In the genomic region with DNA sequence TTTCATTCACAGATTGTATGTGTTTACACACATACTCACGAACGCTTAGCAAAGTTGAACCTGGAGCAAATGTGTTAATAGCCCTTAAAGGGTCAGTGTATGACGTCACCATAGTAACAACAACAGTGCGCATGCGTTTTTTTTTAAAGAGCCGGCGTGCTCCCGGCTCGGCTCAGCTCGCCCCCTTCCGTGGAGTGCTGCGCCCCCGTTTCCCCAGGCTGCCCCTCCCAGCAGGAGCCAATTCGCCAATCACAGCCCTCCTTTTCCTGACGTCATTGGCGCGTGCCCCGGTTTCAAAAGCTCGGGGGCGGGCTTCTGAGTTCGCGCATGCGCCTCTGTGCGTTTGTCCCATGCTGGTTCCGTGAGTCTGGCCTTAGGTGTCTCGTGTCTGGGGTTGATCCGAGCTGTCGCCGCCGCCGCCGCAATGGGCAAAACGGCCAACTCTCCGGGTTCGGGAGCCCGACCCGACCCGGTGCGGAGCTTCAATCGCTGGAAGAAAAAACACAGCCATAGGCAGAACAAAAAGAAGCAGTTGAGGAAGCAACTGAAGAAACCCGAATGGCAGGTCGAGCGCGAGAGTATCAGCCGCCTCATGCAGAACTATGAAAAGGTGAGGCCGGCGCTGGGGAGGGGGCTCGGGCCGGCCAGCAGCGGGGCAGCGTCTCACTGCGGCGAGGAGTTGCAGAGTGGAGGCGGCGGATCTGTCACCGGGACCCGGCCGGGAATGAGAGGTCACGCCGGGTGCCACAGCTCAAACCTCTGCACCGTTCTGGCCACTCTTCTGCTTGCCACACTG, we compare ENCODE assay signal across 8 cellular contexts. TPM values are rescaled to one million over a fixed set of nuclear protein-coding genes. Genes with fewer than 3 reads are reported as not detected.
DNase-seq lines count a peak whose midpoint lies in the region; ATAC-seq and TF ChIP-seq lines count a peak whose summit lies in the region.

A gene (plus strand): TSS at position 340 of the 796 bp plus-strand sequence. CDS start 85 bp downstream, at position 425.

- peak; percentile 77 for ATAC-seq in GM21619 (IDR thresholded peaks at IDR 0.05; ENCODE audit: unreplicated experiment)

- no peak for TF ChIP-seq CTCF in PC-9 (conservative IDR thresholded peaks at IDR 0.05)

- H3K27me3 ChIP-seq in PC-9 (ENCODE audit: insufficient read depth, low read depth) = no peaks in the 10 kb centered on the region
- no peaks in the 10 kb centered on the region for H3K27me3 ChIP-seq in mucosa of rectum (ENCODE audit: control insufficient read depth in 2 of 2, insufficient read depth in 2 of 2, low read length in 2 of 2)

- H3K9me3 ChIP-seq in PC-9 (ENCODE audit: insufficient read depth, low read depth) (no peaks in the 10 kb centered on the region), mucosa of rectum (ENCODE audit: control insufficient read depth in 2 of 2, low read length in 2 of 2) (no peaks in the 10 kb centered on the region)

- peaks cover 50% of the 10 kb centered on the region for H3K79me2 ChIP-seq in PC-9 (ENCODE audit: low read depth)

- H3K9ac ChIP-seq in mucosa of rectum (ENCODE audit: low read depth in 1 of 2, low read length in 2 of 2) = peak within 1 kb of the TSS; percentile 81 to 83

- H3F3A ChIP-seq in PC-9 (ENCODE audit: insufficient read depth, low read depth) = no peaks in the 10 kb centered on the region

- H2AFZ ChIP-seq in PC-9 = peak within 1 kb of the TSS; percentile 91

- peak within 1 kb of the TSS; percentile 81 for H3K4me3 ChIP-seq in Jurkat, Clone E6-1 (ENCODE audit: low read length)
- H3K4me3 ChIP-seq in PC-9 (peak within 1 kb of the TSS; percentile 63), mucosa of rectum (ENCODE audit: low read length in 2 of 2) (peak within 1 kb of the TSS; percentile 87 to 92)

- no TSS peak for BruUV-seq in PC-9 (replicated peaks; lab: Mats Ljungman, UMichigan)

- POLR2A ChIA-PET in PC-9 (lab: Charles Lee; ENCODE audit: unreplicated experiment) = interaction anchor here (0.5 to 0.8 kb wide), 3 partner anchors 72 to 380 kb away, joined by 3 to 4 read pairs (median 3); no protein-coding TSS in a partner anchor

- DNase-seq in DMS153 treated with DMSO at 0.1 percent for 48 hours (lab: John Stamatoyannopoulos, UW; ENCODE audit: unreplicated experiment) = peak; percentile 97
- DNase-seq in Jurkat, Clone E6-1 (ENCODE audit: low read depth, low spot score) = peak; percentile 95
- peak; percentile 95 to 98 for DNase-seq in PC-9
- DNase-seq in activated T-cell treated with anti-CD3 and anti-CD28 coated beads, Interleukin-2, amount 50 U/mL, for 1 hour = peak; percentile 99
- peak; percentile 99 to 100 for DNase-seq in erythroblast (lab: John Stamatoyannopoulos, UW)
- DNase-seq in stimulated activated CD8-positive, alpha-beta memory T cell treated with anti-CD3 and anti-CD28 coated beads, Interleukin-4, amount 100 ng/mL, for 48 hours = peak; percentile 99

- no peak within 1 kb of the TSS for H3K27ac ChIP-seq in PC-9
- H3K27ac ChIP-seq in mucosa of rectum (ENCODE audit: low read depth in 2 of 2, low read length in 2 of 2) = peak within 1 kb of the TSS; percentile 28 to 60

- no peaks in the 10 kb centered on the region for H3K9me2 ChIP-seq in PC-9 (ENCODE audit: insufficient read depth)

- 0 out of 2 replicates have a peak, but pooled peaks cover 9% of the 10 kb centered on the region for H4K20me1 ChIP-seq in PC-9 (ENCODE audit: insufficient read depth)

- H3K36me3 ChIP-seq in PC-9 (ENCODE audit: low read depth) = peaks cover 9% of the 10 kb centered on the region; the same call in 1 of the 2 replicates
- peaks cover 0 to 7% of the 10 kb centered on the region in 2 donors for H3K36me3 ChIP-seq in mucosa of rectum (ENCODE audit: control insufficient read depth in 2 of 2, insufficient read depth in 2 of 2, low read length in 2 of 2)

- H3K4me2 ChIP-seq in PC-9 = peak within 1 kb of the TSS; percentile 92

- intact Hi-C loops in PC-9 (cut with micrococcal nuclease; ENCODE audit: unreplicated experiment) = no loop called here

- CTCF ChIA-PET in PC-9 (lab: Charles Lee) = interaction anchor here (0.6 to 1.0 kb wide), 2 partner anchors 441 to 531 kb away, joined by 3 to 6 read pairs; no protein-coding TSS in a partner anchor

- TF ChIP-seq POLR2A in erythroblast (IDR thresholded peaks at IDR 0.05; ENCODE audit: low read length) = peak; percentile 47

- H3K4me1 ChIP-seq in PC-9 (replicated peaks; ENCODE audit: insufficient read depth) (peaks cover 17% of the 10 kb centered on the region), mucosa of rectum (ENCODE audit: control insufficient read depth in 2 of 2, insufficient read depth in 2 of 2, low read length in 2 of 2) (peaks cover 8 to 15% of the 10 kb centered on the region in 2 donors)

RNA-seq across cellular contexts. Expression of the gene that starts here (rescaled TPM):
- 37.0 TPM for polyA plus RNA-seq in Jurkat, Clone E6-1 (2012; ENCODE audit: insufficient read depth, insufficient read length)
- total RNA-seq in PC-9 (2021) = 26.4 and 32.6 TPM in 2 replicates
